ENCODE assay signal across 8 cellular contexts in the genomic region with DNA sequence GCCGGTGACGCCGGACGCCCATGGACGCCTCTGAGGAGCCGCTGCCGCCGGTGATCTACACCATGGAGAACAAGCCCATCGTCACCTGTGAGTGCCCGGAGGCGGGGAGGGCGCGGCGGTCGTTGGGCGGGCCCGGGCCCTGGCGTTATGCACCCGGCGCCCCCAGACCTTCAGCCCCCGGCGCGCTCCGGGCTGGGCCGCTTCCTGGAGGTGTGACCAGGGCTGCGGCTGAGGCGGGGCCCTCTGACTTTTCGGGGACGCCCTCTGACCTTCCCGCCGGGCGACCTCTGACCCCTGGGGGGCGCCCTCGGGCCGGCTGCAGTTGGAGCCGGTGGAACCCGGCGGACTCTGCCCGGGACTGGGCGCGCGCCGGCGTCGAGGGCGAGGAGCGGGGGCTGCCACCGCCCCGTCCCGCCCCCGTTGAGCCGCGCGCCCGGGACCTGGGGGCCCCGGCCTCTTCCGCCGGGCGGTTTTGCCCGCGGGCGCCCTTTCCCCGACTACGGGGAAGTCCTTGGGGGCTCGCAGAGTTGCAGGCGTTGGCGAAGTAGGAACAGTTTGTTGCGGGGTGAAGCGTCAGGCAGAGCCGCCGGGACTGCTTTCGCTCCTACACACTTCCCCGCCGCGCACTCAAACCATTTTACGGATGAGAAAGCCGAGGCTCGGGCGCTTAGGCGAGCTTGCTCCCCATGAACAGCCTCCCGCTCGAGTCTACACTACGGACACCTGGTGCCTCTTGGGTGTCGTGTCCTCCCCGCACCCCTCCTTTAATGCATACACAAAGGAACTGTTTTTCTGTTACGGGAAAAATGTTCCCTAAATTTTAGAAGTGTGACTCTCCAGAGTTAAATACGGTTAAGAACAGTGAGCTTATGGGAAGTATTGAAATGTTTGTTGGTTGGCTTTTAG. TPM values are rescaled to one million over a fixed set of nuclear protein-coding genes. Genes with fewer than 3 reads are reported as not detected.
A peak's percentile ranks its signal among the peaks of the same experiment; 100 is the strongest.
DNase-seq lines count a peak whose midpoint lies in the region; ATAC-seq and TF ChIP-seq lines count a peak whose summit lies in the region.

No MANE protein-coding gene starts in this region.

- H3K27ac ChIP-seq in neural progenitor cell, result peak overlapping the region; percentile 92
- peak overlapping the region; percentile 60 for H3K27ac ChIP-seq in stomach smooth muscle (ENCODE audit: low read length)

- H3K4me1 ChIP-seq in neural progenitor cell (peaks cover 23% of the 10 kb centered on the region), stomach smooth muscle (ENCODE audit: control insufficient read depth, insufficient read depth, low read length) (peaks cover 14% of the 10 kb centered on the region)

- no peaks in the 10 kb centered on the region for H3K27me3 ChIP-seq in neural progenitor cell
- no peaks in the 10 kb centered on the region for H3K27me3 ChIP-seq in stomach smooth muscle (ENCODE audit: control insufficient read depth in 1 of 2, insufficient read depth in 2 of 2, low read length in 2 of 2)

- peaks cover 53% of the 10 kb centered on the region for H3K4me1 Mint-ChIP-seq in activated T-helper 1 cell treated with anti-CD3 and anti-CD28 coated beads, Interleukin-12 subunit alpha, Interleukin-12 subunit beta, Interleukin-2, Interleukin-4 antibody, amounts not matched to agents 30 ng/mL and 10 ng/mL and 1 ng/mL, durations not matched to agents 14 hours and 24 hours and 36 hours (ENCODE audit: low read depth)
- peaks cover 25% of the 10 kb centered on the region for H3K4me1 Mint-ChIP-seq in neural progenitor cell

- peak overlapping the region; percentile 99 for H3K4me2 ChIP-seq in neural progenitor cell

- no peaks in the 10 kb centered on the region for H3K9me3 ChIP-seq in neural progenitor cell (ENCODE audit: low read depth)
- H3K9me3 ChIP-seq in stomach smooth muscle (ENCODE audit: control insufficient read depth in 2 of 2, low read length in 2 of 2), result no peaks in the 10 kb centered on the region

- no peaks in the 10 kb centered on the region for H3K9me3 Mint-ChIP-seq in activated T-helper 1 cell treated with anti-CD3 and anti-CD28 coated beads, Interleukin-12 subunit alpha, Interleukin-12 subunit beta, Interleukin-2, Interleukin-4 antibody, amounts not matched to agents 30 ng/mL and 10 ng/mL and 1 ng/mL, durations not matched to agents 14 hours and 24 hours and 36 hours
- H3K9me3 Mint-ChIP-seq in neural progenitor cell, result no peaks in the 10 kb centered on the region

- intact Hi-C loops in activated T-helper 1 cell treated with anti-CD3 and anti-CD28 coated beads, Interleukin-12 subunit alpha, Interleukin-12 subunit beta, Interleukin-2, Interleukin-4 antibody, amounts not matched to agents 30 ng/mL and 10 ng/mL and 1 ng/mL, durations not matched to agents 14 hours and 24 hours and 36 hours (cut with micrococcal nuclease), result loop anchor here (1.0 to 5.0 kb wide), 7 partner anchors 53 to 910 kb away; a partner anchor contains a TSS

- DNase-seq in AG10803 (ENCODE audit: low read depth), result peak; percentile 11
- peak; percentile 93 for DNase-seq in OCI-M2 (lab: John Stamatoyannopoulos, UW; ENCODE audit: unreplicated experiment)
- DNase-seq in activated T-helper 1 cell treated with anti-CD3 and anti-CD28 coated beads, Interleukin-12 subunit alpha, Interleukin-12 subunit beta, Interleukin-2, Interleukin-4 antibody, amounts not matched to agents 30 ng/mL and 10 ng/mL and 1 ng/mL, durations not matched to agents 14 hours and 24 hours and 36 hours (ENCODE audit: low spot score), result peak; percentile 81
- peak; percentile 23 for DNase-seq in fibroblast of the aortic adventitia (ENCODE audit: low read depth)
- peak; percentile 92 for DNase-seq in neural progenitor cell (ENCODE audit: low spot score)

- H3K36me3 ChIP-seq in neural progenitor cell (no peaks in the 10 kb centered on the region), stomach smooth muscle (ENCODE audit: control insufficient read depth in 2 of 2, insufficient read depth in 2 of 2, low read length in 2 of 2) (no peaks in the 10 kb centered on the region)

- TF ChIP-seq CTCF in AG10803 (conservative IDR thresholded peaks at IDR 0.05; ENCODE audit: low read length), result no peak
- TF ChIP-seq CTCF in fibroblast of the aortic adventitia (IDR thresholded peaks at IDR 0.05; ENCODE audit: insufficient read depth, low read length), result no peak
- peak; percentile 64 for TF ChIP-seq CTCF in neural progenitor cell (IDR thresholded peaks at IDR 0.05)

- peaks cover 28% of the 10 kb centered on the region for H3F3A ChIP-seq in neural progenitor cell (ENCODE audit: low read depth)

- H4K20me1 ChIP-seq in neural progenitor cell (ENCODE audit: low read depth), result peaks cover 32% of the 10 kb centered on the region

- H3K4me3 ChIP-seq in AG10803 (ENCODE audit: low read length) (peak overlapping the region; percentile 70), fibroblast of the aortic adventitia (ENCODE audit: low read depth, low read length) (peak overlapping the region; percentile 81), neural progenitor cell (peak overlapping the region; percentile 89), stomach smooth muscle (ENCODE audit: low read length in 2 of 2) (peak overlapping the region; percentile 66 to 79)

- H2AFZ ChIP-seq in neural progenitor cell (replicated peaks), result peak overlapping the region; percentile 71

- H3K27ac Mint-ChIP-seq in activated T-helper 1 cell treated with anti-CD3 and anti-CD28 coated beads, Interleukin-12 subunit alpha, Interleukin-12 subunit beta, Interleukin-2, Interleukin-4 antibody, amounts not matched to agents 30 ng/mL and 10 ng/mL and 1 ng/mL, durations not matched to agents 14 hours and 24 hours and 36 hours, result peak overlapping the region; percentile 94
- H3K27ac Mint-ChIP-seq in neural progenitor cell, result peak overlapping the region; percentile 64

- peaks cover 24% of the 10 kb centered on the region for H3K36me3 Mint-ChIP-seq in activated T-helper 1 cell treated with anti-CD3 and anti-CD28 coated beads, Interleukin-12 subunit alpha, Interleukin-12 subunit beta, Interleukin-2, Interleukin-4 antibody, amounts not matched to agents 30 ng/mL and 10 ng/mL and 1 ng/mL, durations not matched to agents 14 hours and 24 hours and 36 hours (ENCODE audit: low read depth)
- no peaks in the 10 kb centered on the region for H3K36me3 Mint-ChIP-seq in neural progenitor cell

- H3K27me3 Mint-ChIP-seq in activated T-helper 1 cell treated with anti-CD3 and anti-CD28 coated beads, Interleukin-12 subunit alpha, Interleukin-12 subunit beta, Interleukin-2, Interleukin-4 antibody, amounts not matched to agents 30 ng/mL and 10 ng/mL and 1 ng/mL, durations not matched to agents 14 hours and 24 hours and 36 hours (ENCODE audit: insufficient read depth), result no peaks in the 10 kb centered on the region
- peaks cover 4% of the 10 kb centered on the region for H3K27me3 Mint-ChIP-seq in neural progenitor cell (ENCODE audit: insufficient read depth, low read depth)

- H3K9ac ChIP-seq in neural progenitor cell, result peak overlapping the region; percentile 95
- H3K9ac ChIP-seq in stomach smooth muscle (ENCODE audit: low read length in 2 of 2), result peak overlapping the region; percentile 64 to 69

- H3K79me2 ChIP-seq in neural progenitor cell (ENCODE audit: low read depth), result peaks cover 57% of the 10 kb centered on the region

- peak overlapping the region; percentile 91 for H3K4me3 Mint-ChIP-seq in activated T-helper 1 cell treated with anti-CD3 and anti-CD28 coated beads, Interleukin-12 subunit alpha, Interleukin-12 subunit beta, Interleukin-2, Interleukin-4 antibody, amounts not matched to agents 30 ng/mL and 10 ng/mL and 1 ng/mL, durations not matched to agents 14 hours and 24 hours and 36 hours
- H3K4me3 Mint-ChIP-seq in neural progenitor cell, result peak overlapping the region; percentile 93

- ATAC-seq in GM18909 (IDR thresholded peaks at IDR 0.05; ENCODE audit: poor library complexity, unreplicated experiment), result peak; percentile 72
- peak; percentile 66 for ATAC-seq in HG03196 (IDR thresholded peaks at IDR 0.05; ENCODE audit: unreplicated experiment)

RNA-seq across cellular contexts. Expression of a gene that starts 0.6 kb away (rescaled TPM):
- 85.5 and 95.3 TPM in 2 replicates for total RNA-seq in activated T-helper 1 cell treated with anti-CD3 and anti-CD28 coated beads, Interleukin-12 subunit alpha, Interleukin-12 subunit beta, Interleukin-2, Interleukin-4 antibody, amounts not matched to agents 30 ng/mL and 10 ng/mL and 1 ng/mL, durations not matched to agents 14 hours and 24 hours and 36 hours
- total RNA-seq in fibroblast of the aortic adventitia (ENCODE audit: low replicate concordance), result 25.3 and 43.1 TPM in 2 replicates
- total RNA-seq in neural progenitor cell (ENCODE audit: low replicate concordance), result 19.8 and 23.2 TPM in 2 replicates

Comparison
In these comparisons a context has a peak if more than half of its experiments do, and no peak if none do; other contexts are left out.
1. Peak in every context shown above with its lines: DNase-seq, ATAC-seq, H3K4me3 ChIP-seq and H3K27ac ChIP-seq.
2. DNase-seq: peak in every context shown above with its lines; median percentile 93 in OCI-M2; 92 in neural progenitor cell; 81 in activated T-helper 1 cell treated with anti-CD3 and anti-CD28 coated beads, Interleukin-12 subunit alpha, Interleukin-12 subunit beta, Interleukin-2, Interleukin-4 antibody, amounts not matched to agents 30 ng/mL and 10 ng/mL and 1 ng/mL, durations not matched to agents 14 hours and 24 hours and 36 hours; 23 in fibroblast of the aortic adventitia; 11 in AG10803.